ENCODE assay signal across 8 cellular contexts in genomic region chr6:390914-391558, GRCh38. TPM values are rescaled to one million over a fixed set of nuclear protein-coding genes. Genes with fewer than 3 reads are reported as not detected.
DNase-seq lines count a peak whose midpoint lies in the region; ATAC-seq lines count a peak whose summit lies in the region.

No MANE protein-coding gene starts in this region.

- no peak overlapping the region for H4K5ac ChIP-seq in mesendoderm (ENCODE audit: low read length)

- no peaks in the 10 kb centered on the region for H3K27me3 Mint-ChIP-seq in activated naive CD8-positive, alpha-beta T cell

- DNase-seq in stimulated activated CD4-positive, alpha-beta T cell treated with anti-CD3 and anti-CD28 coated beads, Interleukin-15, amount 100 ng/mL, for 24 hours: peak; percentile 70
- DNase-seq in stimulated activated CD4-positive, alpha-beta T cell treated with anti-CD3 and anti-CD28 coated beads, Interleukin-12 subunit alpha, Interleukin-12 subunit beta, amount 100 ng/mL, for 4 hours: no peak
- DNase-seq in mesendoderm (peak; percentile 68), NCI-H2029 (lab: John Stamatoyannopoulos, UW) (no peak), NOMO-1 treated with dmso at 0.1 percent for 144 hours (lab: John Stamatoyannopoulos, UW; ENCODE audit: unreplicated experiment) (no peak), NCI-H446 treated with DMSO at 0.1 percent for 48 hours (lab: John Stamatoyannopoulos, UW) (no peak)

- peak overlapping the region; percentile 24 for H3K4me3 ChIP-seq in mesendoderm (ENCODE audit: low read length)

- H3K4ac ChIP-seq in mesendoderm (ENCODE audit: low read depth, low read length): no peak overlapping the region

- peak overlapping the region; percentile 93 for H3K27ac Mint-ChIP-seq in activated naive CD8-positive, alpha-beta T cell

- peak; percentile 19 for ATAC-seq in HG03280 (IDR thresholded peaks at IDR 0.05; ENCODE audit: unreplicated experiment)

- H3K56ac ChIP-seq in mesendoderm (ENCODE audit: low read length): peak overlapping the region; percentile 49

- H3K9ac ChIP-seq in mesendoderm (ENCODE audit: low read length): peak overlapping the region; percentile 38

- no peak overlapping the region for H2BK5ac ChIP-seq in mesendoderm (ENCODE audit: low read length)

- H3K9me3 Mint-ChIP-seq in activated naive CD8-positive, alpha-beta T cell (ENCODE audit: low read depth): no peaks in the 10 kb centered on the region

- no peaks in the 10 kb centered on the region for H3K79me1 ChIP-seq in mesendoderm (ENCODE audit: low read length)

- no peaks in the 10 kb centered on the region for H3K79me2 ChIP-seq in mesendoderm (ENCODE audit: control insufficient read depth, insufficient read depth, low read length)

- H3K27me3 ChIP-seq in mesendoderm (ENCODE audit: insufficient read depth, low read length, poor library complexity): peaks cover 29% of the 10 kb centered on the region

- H3K27ac ChIP-seq in mesendoderm (ENCODE audit: low read depth, low read length): no peak overlapping the region

- no CpG with 5 or more reads among the region's 44 CpGs for WGBS in mesendoderm (ENCODE audit: extremely low coverage, insufficient coverage, low lambda C conversion rate)

- no peaks in the 10 kb centered on the region for H3K4me1 ChIP-seq in mesendoderm (ENCODE audit: control insufficient read depth, low read depth, low read length)

- H3K36me3 Mint-ChIP-seq in activated naive CD8-positive, alpha-beta T cell: peaks cover 12% of the 10 kb centered on the region

- H3K18ac ChIP-seq in mesendoderm (ENCODE audit: low read length): no peak overlapping the region

- peaks cover 36% of the 10 kb centered on the region for H3K4me1 Mint-ChIP-seq in activated naive CD8-positive, alpha-beta T cell (ENCODE audit: low read depth)

- H4K8ac ChIP-seq in mesendoderm (ENCODE audit: low read depth, low read length): no peak overlapping the region

- H2BK15ac ChIP-seq in mesendoderm (replicated peaks; ENCODE audit: low read depth): no peak overlapping the region

- H3K36me3 ChIP-seq in mesendoderm (ENCODE audit: control insufficient read depth, insufficient read depth, low read length): no peaks in the 10 kb centered on the region

- H3K23ac ChIP-seq in mesendoderm (ENCODE audit: low read length): no peak overlapping the region

- H3K4me2 ChIP-seq in mesendoderm (ENCODE audit: low read length): peak overlapping the region; percentile 96

- no peak overlapping the region for H2BK120ac ChIP-seq in mesendoderm (ENCODE audit: low read depth, low read length)

- peak overlapping the region; percentile 90 for H3K4me3 Mint-ChIP-seq in activated naive CD8-positive, alpha-beta T cell

- no peak overlapping the region for H2AK5ac ChIP-seq in mesendoderm (ENCODE audit: low read length)

RNA-seq across cellular contexts. Expression of gene IRF4, which starts 0.5 kb away (rescaled TPM):
- polyA plus RNA-seq in mesendoderm (2013, experiment 1 of 2): 0.91 TPM
- polyA plus RNA-seq in mesendoderm (2013, experiment 2 of 2): 1.1 TPM

Comparison
In these comparisons a context has a peak if more than half of its experiments do, and no peak if none do; other contexts are left out.
1. DNase-seq: peak in stimulated activated CD4-positive, alpha-beta T cell treated with anti-CD3 and anti-CD28 coated beads, Interleukin-15, amount 100 ng/mL, for 24 hours (single experiment) and mesendoderm (single experiment); none in stimulated activated CD4-positive, alpha-beta T cell treated with anti-CD3 and anti-CD28 coated beads, Interleukin-12 subunit alpha, Interleukin-12 subunit beta, amount 100 ng/mL, for 4 hours (single experiment), NCI-H2029 (single experiment), NOMO-1 treated with dmso at 0.1 percent for 144 hours (single experiment) and NCI-H446 treated with DMSO at 0.1 percent for 48 hours (single experiment).